In genomic region chrX:97027384-97027922, GRCh38 we compare ENCODE assay signal across 15 cellular contexts.
DNase-seq lines count a peak whose midpoint lies in the region; ATAC-seq and TF ChIP-seq lines count a peak whose summit lies in the region.
"Had no signal": no experiment of that assay in that cellular context is flagged by ENCODE, and none has a peak within 500 bp of the region (broad histone marks: within the 10 kb centered on the region; RNA-seq: fewer than 3 reads in every experiment).

No MANE protein-coding gene starts in this region.

- H3K27ac ChIP-seq in HUES48 (ENCODE audit: low read depth, low read length) (peak overlapping the region; percentile 80), neural progenitor cell (peak overlapping the region; percentile 96)
- H3K27ac ChIP-seq: SK-N-MC had no signal

- in situ Hi-C loops in SK-MEL-5 (cut with HindIII; ENCODE audit: low pct_unique_long_range_greater_than_20kb, low sequenced_read_pairs), result no loop called here

- H3K4me1 ChIP-seq in HUES48 (ENCODE audit: control insufficient read depth, insufficient read depth, low read length), result peaks cover 20% of the 10 kb centered on the region
- peaks cover 18% of the 10 kb centered on the region for H3K4me1 ChIP-seq in neural progenitor cell

- ATAC-seq in HG03378 (IDR thresholded peaks at IDR 0.05; ENCODE audit: unreplicated experiment), result no peak
- ATAC-seq: activated naive CD8-positive, alpha-beta T cell treated with anti-CD3 and anti-CD28 coated beads, Interleukin-2, amount 50 U/mL, for 24 hours; activated T-cell treated with anti-CD3 and anti-CD28 coated beads, Interleukin-2, amount 50 U/mL, for 4 hours; natural killer cell had no signal

- no peaks in the 10 kb centered on the region for H3K27me3 ChIP-seq in HUES48 (ENCODE audit: control insufficient read depth, insufficient read depth, low read length)
- H3K27me3 ChIP-seq in neural progenitor cell, result no peaks in the 10 kb centered on the region

- TF ChIP-seq CTCF in neural progenitor cell (IDR thresholded peaks at IDR 0.05), result no peak

- peak overlapping the region; percentile 72 for H3K4me2 ChIP-seq in neural progenitor cell

- H3K9me3 ChIP-seq in HUES48 (ENCODE audit: control insufficient read depth, insufficient read depth, low read length) (no peaks in the 10 kb centered on the region), neural progenitor cell (ENCODE audit: low read depth) (no peaks in the 10 kb centered on the region)

- H3K9me3 Mint-ChIP-seq in neural progenitor cell, result peaks cover 21% of the 10 kb centered on the region
- H3K9me3 Mint-ChIP-seq: activated naive CD8-positive, alpha-beta T cell treated with anti-CD3 and anti-CD28 coated beads, Interleukin-2, amount 50 U/mL, for 24 hours; activated T-cell treated with anti-CD3 and anti-CD28 coated beads, Interleukin-2, amount 50 U/mL, for 4 hours; natural killer cell had no signal

- peaks cover 21% of the 10 kb centered on the region for H3F3A ChIP-seq in neural progenitor cell (ENCODE audit: low read depth)

- H3K36me3 ChIP-seq in HUES48 (ENCODE audit: control insufficient read depth, insufficient read depth, low read length), result no peaks in the 10 kb centered on the region
- no peaks in the 10 kb centered on the region for H3K36me3 ChIP-seq in neural progenitor cell

- H3K36me3 Mint-ChIP-seq in neural progenitor cell, result peaks cover 2% of the 10 kb centered on the region
- H3K36me3 Mint-ChIP-seq: natural killer cell had no signal

- no peaks in the 10 kb centered on the region for H3K27me3 Mint-ChIP-seq in neural progenitor cell (ENCODE audit: insufficient read depth, low read depth)
- H3K27me3 Mint-ChIP-seq: activated naive CD8-positive, alpha-beta T cell treated with anti-CD3 and anti-CD28 coated beads, Interleukin-2, amount 50 U/mL, for 24 hours had no signal

- peak; percentile 27 for DNase-seq in NCI-H2081 treated with DMSO at 0.1 percent for 48 hours (lab: John Stamatoyannopoulos, UW)
- DNase-seq in SK-MEL-5 (ENCODE audit: low read depth, low spot score), result peak; percentile 74
- DNase-seq in neural progenitor cell (ENCODE audit: low spot score), result peak; percentile 92
- no peak for DNase-seq in amygdala (lab: John Stamatoyannopoulos, UW)
- no peak for DNase-seq in NCI-H1048 (lab: John Stamatoyannopoulos, UW)
- DNase-seq in SK-N-DZ (ENCODE audit: low spot score), result no peak
- DNase-seq: activated CD4-positive, alpha-beta T cell treated with anti-CD3 and anti-CD28 coated beads, Interleukin-2, amount 50 U/mL, for 48 hours; activated naive CD8-positive, alpha-beta T cell treated with anti-CD3 and anti-CD28 coated beads, Interleukin-2, amount 50 U/mL, for 24 hours; activated T-cell treated with anti-CD3 and anti-CD28 coated beads, Interleukin-2, amount 50 U/mL, for 4 hours; Calu3; natural killer cell; NCI-H187 treated with DMSO at 0.1 percent for 48 hours had no signal

- H3K4me3 Mint-ChIP-seq in neural progenitor cell, result no peak overlapping the region
- H3K4me3 Mint-ChIP-seq: activated naive CD8-positive, alpha-beta T cell treated with anti-CD3 and anti-CD28 coated beads, Interleukin-2, amount 50 U/mL, for 24 hours; activated T-cell treated with anti-CD3 and anti-CD28 coated beads, Interleukin-2, amount 50 U/mL, for 4 hours; natural killer cell had no signal

- H3K4me3 ChIP-seq in HUES48 (ENCODE audit: low read depth, low read length) (peak overlapping the region; percentile 3; the same call in 1 of the 2 replicates), neural progenitor cell (peak overlapping the region; percentile 29)
- H3K4me3 ChIP-seq: SK-N-MC had no signal

- peak overlapping the region; percentile 83 for H3K27ac Mint-ChIP-seq in neural progenitor cell
- H3K27ac Mint-ChIP-seq: activated naive CD8-positive, alpha-beta T cell treated with anti-CD3 and anti-CD28 coated beads, Interleukin-2, amount 50 U/mL, for 24 hours; natural killer cell had no signal

- H3K79me2 ChIP-seq in neural progenitor cell (ENCODE audit: low read depth), result no peaks in the 10 kb centered on the region

- no peak overlapping the region for H3K9ac ChIP-seq in HUES48 (ENCODE audit: low read depth, low read length)
- H3K9ac ChIP-seq in neural progenitor cell, result no peak overlapping the region

- peaks cover 19% of the 10 kb centered on the region for H3K4me1 Mint-ChIP-seq in neural progenitor cell
- H3K4me1 Mint-ChIP-seq: natural killer cell had no signal

- no peaks in the 10 kb centered on the region for H4K20me1 ChIP-seq in neural progenitor cell (ENCODE audit: low read depth)

- H2AFZ ChIP-seq in neural progenitor cell (replicated peaks), result no peak overlapping the region

Comparison
In these comparisons a context has a peak if more than half of its experiments do, and no peak if none do; other contexts are left out.
1. DNase-seq: peak in NCI-H2081 treated with DMSO at 0.1 percent for 48 hours (single experiment), SK-MEL-5 (single experiment) and neural progenitor cell (single experiment); none in amygdala (0 of 56), NCI-H1048 (single experiment) and SK-N-DZ (single experiment).